Comparison of ENCODE assay signal across 1 cellular context in the genomic region with DNA sequence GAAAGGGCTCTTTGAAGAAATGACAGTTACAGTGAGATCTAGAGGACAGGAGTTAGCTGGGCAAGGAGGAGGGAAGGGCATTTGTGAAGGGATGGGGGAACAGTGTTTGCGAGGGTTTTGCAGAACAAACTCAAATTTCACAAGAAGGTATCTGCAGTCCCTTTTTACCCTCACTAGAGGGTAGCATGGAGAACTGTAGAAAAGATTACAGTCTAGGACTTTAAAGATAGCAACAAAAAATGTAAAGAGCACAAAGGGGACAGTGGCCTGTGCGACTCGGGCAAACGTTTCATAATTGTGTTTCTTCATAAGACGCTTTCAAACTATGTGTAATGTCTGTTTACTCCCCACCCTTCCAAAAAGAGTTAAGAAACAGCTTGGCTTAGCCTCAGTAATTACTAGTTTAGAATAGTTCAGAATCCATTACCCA.
TF ChIP-seq lines count a peak whose summit lies in the region.

No MANE protein-coding gene starts in this region.

TF ChIP-seq in HepG2, 621 proteins besides CTCF, POLR2A, EP300 and RAD21 (continued from another document and continues in another):
- TF ChIP-seq, protein P1, sequence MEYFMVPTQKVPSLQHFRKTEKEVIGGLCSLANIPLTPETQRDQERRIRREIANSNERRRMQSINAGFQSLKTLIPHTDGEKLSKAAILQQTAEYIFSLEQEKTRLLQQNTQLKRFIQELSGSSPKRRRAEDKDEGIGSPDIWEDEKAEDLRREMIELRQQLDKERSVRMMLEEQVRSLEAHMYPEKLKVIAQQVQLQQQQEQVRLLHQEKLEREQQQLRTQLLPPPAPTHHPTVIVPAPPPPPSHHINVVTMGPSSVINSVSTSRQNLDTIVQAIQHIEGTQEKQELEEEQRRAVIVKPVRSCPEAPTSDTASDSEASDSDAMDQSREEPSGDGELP (IDR thresholded peaks at IDR 0.05; ENCODE audit: borderline replicate concordance, low read depth), result no peak
- no peak for TF ChIP-seq CREB1 (IDR thresholded peaks at IDR 0.05)
- no peak for TF ChIP-seq CREB1 (CRISPR knock-in tag; IDR thresholded peaks at IDR 0.05)
- TF ChIP-seq, protein P2, sequence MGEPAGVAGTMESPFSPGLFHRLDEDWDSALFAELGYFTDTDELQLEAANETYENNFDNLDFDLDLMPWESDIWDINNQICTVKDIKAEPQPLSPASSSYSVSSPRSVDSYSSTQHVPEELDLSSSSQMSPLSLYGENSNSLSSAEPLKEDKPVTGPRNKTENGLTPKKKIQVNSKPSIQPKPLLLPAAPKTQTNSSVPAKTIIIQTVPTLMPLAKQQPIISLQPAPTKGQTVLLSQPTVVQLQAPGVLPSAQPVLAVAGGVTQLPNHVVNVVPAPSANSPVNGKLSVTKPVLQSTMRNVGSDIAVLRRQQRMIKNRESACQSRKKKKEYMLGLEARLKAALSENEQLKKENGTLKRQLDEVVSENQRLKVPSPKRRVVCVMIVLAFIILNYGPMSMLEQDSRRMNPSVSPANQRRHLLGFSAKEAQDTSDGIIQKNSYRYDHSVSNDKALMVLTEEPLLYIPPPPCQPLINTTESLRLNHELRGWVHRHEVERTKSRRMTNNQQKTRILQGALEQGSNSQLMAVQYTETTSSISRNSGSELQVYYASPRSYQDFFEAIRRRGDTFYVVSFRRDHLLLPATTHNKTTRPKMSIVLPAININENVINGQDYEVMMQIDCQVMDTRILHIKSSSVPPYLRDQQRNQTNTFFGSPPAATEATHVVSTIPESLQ (CRISPR knock-in tag; conservative IDR thresholded peaks at IDR 0.05), result 0 out of 2 replicates have a peak, but pooled peaks have one; percentile 44
- TF ChIP-seq RXRB (CRISPR knock-in tag; IDR thresholded peaks at IDR 0.05; ENCODE audit: borderline replicate concordance), result peak; percentile 72; the same call in 1 of the 2 replicates
- peak; percentile 98; the same call in 1 of the 2 replicates for TF ChIP-seq ZNF354B (CRISPR knock-in tag; IDR thresholded peaks at IDR 0.05)
- TF ChIP-seq SOX6 (IDR thresholded peaks at IDR 0.05), result no peak
- TF ChIP-seq SOX6 (CRISPR knock-in tag; IDR thresholded peaks at IDR 0.05), result peak; percentile 70
- TF ChIP-seq, protein P3, sequence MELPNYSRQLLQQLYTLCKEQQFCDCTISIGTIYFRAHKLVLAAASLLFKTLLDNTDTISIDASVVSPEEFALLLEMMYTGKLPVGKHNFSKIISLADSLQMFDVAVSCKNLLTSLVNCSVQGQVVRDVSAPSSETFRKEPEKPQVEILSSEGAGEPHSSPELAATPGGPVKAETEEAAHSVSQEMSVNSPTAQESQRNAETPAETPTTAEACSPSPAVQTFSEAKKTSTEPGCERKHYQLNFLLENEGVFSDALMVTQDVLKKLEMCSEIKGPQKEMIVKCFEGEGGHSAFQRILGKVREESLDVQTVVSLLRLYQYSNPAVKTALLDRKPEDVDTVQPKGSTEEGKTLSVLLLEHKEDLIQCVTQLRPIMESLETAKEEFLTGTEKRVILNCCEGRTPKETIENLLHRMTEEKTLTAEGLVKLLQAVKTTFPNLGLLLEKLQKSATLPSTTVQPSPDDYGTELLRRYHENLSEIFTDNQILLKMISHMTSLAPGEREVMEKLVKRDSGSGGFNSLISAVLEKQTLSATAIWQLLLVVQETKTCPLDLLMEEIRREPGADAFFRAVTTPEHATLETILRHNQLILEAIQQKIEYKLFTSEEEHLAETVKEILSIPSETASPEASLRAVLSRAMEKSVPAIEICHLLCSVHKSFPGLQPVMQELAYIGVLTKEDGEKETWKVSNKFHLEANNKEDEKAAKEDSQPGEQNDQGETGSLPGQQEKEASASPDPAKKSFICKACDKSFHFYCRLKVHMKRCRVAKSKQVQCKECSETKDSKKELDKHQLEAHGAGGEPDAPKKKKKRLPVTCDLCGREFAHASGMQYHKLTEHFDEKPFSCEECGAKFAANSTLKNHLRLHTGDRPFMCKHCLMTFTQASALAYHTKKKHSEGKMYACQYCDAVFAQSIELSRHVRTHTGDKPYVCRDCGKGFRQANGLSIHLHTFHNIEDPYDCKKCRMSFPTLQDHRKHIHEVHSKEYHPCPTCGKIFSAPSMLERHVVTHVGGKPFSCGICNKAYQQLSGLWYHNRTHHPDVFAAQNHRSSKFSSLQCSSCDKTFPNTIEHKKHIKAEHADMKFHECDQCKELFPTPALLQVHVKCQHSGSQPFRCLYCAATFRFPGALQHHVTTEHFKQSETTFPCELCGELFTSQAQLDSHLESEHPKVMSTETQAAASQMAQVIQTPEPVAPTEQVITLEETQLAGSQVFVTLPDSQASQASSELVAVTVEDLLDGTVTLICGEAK (IDR thresholded peaks at IDR 0.05), result no peak
- TF ChIP-seq, protein P3 (CRISPR knock-in tag; IDR thresholded peaks at IDR 0.05), result no peak; the same call in 1 of the 2 replicates
- TF ChIP-seq, protein P4, sequence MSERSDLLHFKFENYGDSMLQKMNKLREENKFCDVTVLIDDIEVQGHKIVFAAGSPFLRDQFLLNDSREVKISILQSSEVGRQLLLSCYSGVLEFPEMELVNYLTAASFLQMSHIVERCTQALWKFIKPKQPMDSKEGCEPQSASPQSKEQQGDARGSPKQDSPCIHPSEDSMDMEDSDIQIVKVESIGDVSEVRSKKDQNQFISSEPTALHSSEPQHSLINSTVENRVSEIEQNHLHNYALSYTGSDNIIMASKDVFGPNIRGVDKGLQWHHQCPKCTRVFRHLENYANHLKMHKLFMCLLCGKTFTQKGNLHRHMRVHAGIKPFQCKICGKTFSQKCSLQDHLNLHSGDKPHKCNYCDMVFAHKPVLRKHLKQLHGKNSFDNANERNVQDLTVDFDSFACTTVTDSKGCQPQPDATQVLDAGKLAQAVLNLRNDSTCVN (CRISPR knock-in tag; IDR thresholded peaks at IDR 0.05; ENCODE audit: borderline replicate concordance), result no peak
- no peak for TF ChIP-seq POLR2AphosphoS2 (IDR thresholded peaks at IDR 0.05; ENCODE audit: low read depth, low read length)
- TF ChIP-seq ASH2L (IDR thresholded peaks at IDR 0.05; ENCODE audit: insufficient read length, low read depth, low read length), result peak; percentile 30
- TF ChIP-seq, protein P5, sequence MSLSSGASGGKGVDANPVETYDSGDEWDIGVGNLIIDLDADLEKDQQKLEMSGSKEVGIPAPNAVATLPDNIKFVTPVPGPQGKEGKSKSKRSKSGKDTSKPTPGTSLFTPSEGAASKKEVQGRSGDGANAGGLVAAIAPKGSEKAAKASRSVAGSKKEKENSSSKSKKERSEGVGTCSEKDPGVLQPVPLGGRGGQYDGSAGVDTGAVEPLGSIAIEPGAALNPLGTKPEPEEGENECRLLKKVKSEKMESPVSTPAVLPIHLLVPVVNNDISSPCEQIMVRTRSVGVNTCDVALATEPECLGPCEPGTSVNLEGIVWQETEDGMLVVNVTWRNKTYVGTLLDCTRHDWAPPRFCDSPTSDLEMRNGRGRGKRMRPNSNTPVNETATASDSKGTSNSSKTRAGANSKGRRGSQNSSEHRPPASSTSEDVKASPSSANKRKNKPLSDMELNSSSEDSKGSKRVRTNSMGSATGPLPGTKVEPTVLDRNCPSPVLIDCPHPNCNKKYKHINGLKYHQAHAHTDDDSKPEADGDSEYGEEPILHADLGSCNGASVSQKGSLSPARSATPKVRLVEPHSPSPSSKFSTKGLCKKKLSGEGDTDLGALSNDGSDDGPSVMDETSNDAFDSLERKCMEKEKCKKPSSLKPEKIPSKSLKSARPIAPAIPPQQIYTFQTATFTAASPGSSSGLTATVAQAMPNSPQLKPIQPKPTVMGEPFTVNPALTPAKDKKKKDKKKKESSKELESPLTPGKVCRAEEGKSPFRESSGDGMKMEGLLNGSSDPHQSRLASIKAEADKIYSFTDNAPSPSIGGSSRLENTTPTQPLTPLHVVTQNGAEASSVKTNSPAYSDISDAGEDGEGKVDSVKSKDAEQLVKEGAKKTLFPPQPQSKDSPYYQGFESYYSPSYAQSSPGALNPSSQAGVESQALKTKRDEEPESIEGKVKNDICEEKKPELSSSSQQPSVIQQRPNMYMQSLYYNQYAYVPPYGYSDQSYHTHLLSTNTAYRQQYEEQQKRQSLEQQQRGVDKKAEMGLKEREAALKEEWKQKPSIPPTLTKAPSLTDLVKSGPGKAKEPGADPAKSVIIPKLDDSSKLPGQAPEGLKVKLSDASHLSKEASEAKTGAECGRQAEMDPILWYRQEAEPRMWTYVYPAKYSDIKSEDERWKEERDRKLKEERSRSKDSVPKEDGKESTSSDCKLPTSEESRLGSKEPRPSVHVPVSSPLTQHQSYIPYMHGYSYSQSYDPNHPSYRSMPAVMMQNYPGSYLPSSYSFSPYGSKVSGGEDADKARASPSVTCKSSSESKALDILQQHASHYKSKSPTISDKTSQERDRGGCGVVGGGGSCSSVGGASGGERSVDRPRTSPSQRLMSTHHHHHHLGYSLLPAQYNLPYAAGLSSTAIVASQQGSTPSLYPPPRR (CRISPR knock-in tag; IDR thresholded peaks at IDR 0.05; ENCODE audit: borderline replicate concordance), result 0 out of 2 replicates have a peak, but pooled peaks have one; percentile 17
- TF ChIP-seq KDM4B (CRISPR knock-in tag; IDR thresholded peaks at IDR 0.05), result 0 out of 2 replicates have a peak, but pooled peaks have one; percentile 16
- peak; percentile 2; the same call in 1 of the 2 replicates for TF ChIP-seq FOSL2 (CRISPR knock-in tag; IDR thresholded peaks at IDR 0.05)
- TF ChIP-seq STAG1 (CRISPR knock-in tag; IDR thresholded peaks at IDR 0.05), result peak; percentile 84
- TF ChIP-seq, protein P6, sequence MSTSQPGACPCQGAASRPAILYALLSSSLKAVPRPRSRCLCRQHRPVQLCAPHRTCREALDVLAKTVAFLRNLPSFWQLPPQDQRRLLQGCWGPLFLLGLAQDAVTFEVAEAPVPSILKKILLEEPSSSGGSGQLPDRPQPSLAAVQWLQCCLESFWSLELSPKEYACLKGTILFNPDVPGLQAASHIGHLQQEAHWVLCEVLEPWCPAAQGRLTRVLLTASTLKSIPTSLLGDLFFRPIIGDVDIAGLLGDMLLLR (CRISPR knock-in tag; IDR thresholded peaks at IDR 0.05), result no peak
- TF ChIP-seq XRCC5 (optimal IDR thresholded peaks at IDR 0.05; ENCODE audit: low read length), result peak; percentile 28
- TF ChIP-seq FOXJ3 (CRISPR knock-in tag; IDR thresholded peaks at IDR 0.05; ENCODE audit: borderline replicate concordance), result no peak
- TF ChIP-seq ZNF205 (CRISPR knock-in tag; IDR thresholded peaks at IDR 0.05), result 0 out of 2 replicates have a peak, but pooled peaks have one; percentile 59
- TF ChIP-seq HNRNPK (IDR thresholded peaks at IDR 0.05; ENCODE audit: low read depth, low read length, poor library complexity, severe bottlenecking), result peak; percentile 65
- no peak for TF ChIP-seq ZNF431 (CRISPR knock-in tag; IDR thresholded peaks at IDR 0.05; ENCODE audit: borderline replicate concordance, low read depth)
- peak; percentile 24; the same call in 1 of the 2 replicates for TF ChIP-seq ZMYM3 (CRISPR knock-in tag; IDR thresholded peaks at IDR 0.05)
- TF ChIP-seq ZEB1 (IDR thresholded peaks at IDR 0.05; ENCODE audit: insufficient replicate concordance, low read depth), result no peak
- TF ChIP-seq SOX5 (CRISPR knock-in tag; IDR thresholded peaks at IDR 0.05; ENCODE audit: borderline replicate concordance), result peak; percentile 66
- TF ChIP-seq CEBPG (CRISPR knock-in tag; IDR thresholded peaks at IDR 0.05), result peak; percentile 78
- peak; percentile 66 for TF ChIP-seq ZNF331 (CRISPR knock-in tag; IDR thresholded peaks at IDR 0.05)
- peak; percentile 63; the same call in 1 of the 2 replicates for TF ChIP-seq ZNF747 (CRISPR knock-in tag; IDR thresholded peaks at IDR 0.05; ENCODE audit: borderline replicate concordance)
- no peak for TF ChIP-seq YEATS4 (CRISPR knock-in tag; IDR thresholded peaks at IDR 0.05; ENCODE audit: borderline replicate concordance)
- peak; percentile 72 for TF ChIP-seq FOXA3 (CRISPR knock-in tag; IDR thresholded peaks at IDR 0.05)
- TF ChIP-seq, protein P7, sequence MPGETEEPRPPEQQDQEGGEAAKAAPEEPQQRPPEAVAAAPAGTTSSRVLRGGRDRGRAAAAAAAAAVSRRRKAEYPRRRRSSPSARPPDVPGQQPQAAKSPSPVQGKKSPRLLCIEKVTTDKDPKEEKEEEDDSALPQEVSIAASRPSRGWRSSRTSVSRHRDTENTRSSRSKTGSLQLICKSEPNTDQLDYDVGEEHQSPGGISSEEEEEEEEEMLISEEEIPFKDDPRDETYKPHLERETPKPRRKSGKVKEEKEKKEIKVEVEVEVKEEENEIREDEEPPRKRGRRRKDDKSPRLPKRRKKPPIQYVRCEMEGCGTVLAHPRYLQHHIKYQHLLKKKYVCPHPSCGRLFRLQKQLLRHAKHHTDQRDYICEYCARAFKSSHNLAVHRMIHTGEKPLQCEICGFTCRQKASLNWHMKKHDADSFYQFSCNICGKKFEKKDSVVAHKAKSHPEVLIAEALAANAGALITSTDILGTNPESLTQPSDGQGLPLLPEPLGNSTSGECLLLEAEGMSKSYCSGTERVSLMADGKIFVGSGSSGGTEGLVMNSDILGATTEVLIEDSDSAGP (CRISPR knock-in tag; IDR thresholded peaks at IDR 0.05; ENCODE audit: borderline replicate concordance), result no peak
- TF ChIP-seq NR2F1 (CRISPR knock-in tag; IDR thresholded peaks at IDR 0.05), result peak in 1 of 2 experiments; percentile 5; a peak in 1 of 4 replicates
- peak; percentile 33 for TF ChIP-seq TEAD3 (CRISPR knock-in tag; optimal IDR thresholded peaks at IDR 0.05; ENCODE audit: borderline replicate concordance)
- peak; percentile 49 for TF ChIP-seq NCOA2 (CRISPR knock-in tag; IDR thresholded peaks at IDR 0.05)
- no peak for TF ChIP-seq ZNF143 (CRISPR knock-in tag; IDR thresholded peaks at IDR 0.05)
